Comparison of ENCODE assay signal across 26 cellular contexts in genomic region chr4:183404016-183404415, GRCh38.
"Had no signal": no experiment of that assay in that cellular context is flagged by ENCODE, and none has a peak within 500 bp of the region (broad histone marks: within the 10 kb centered on the region; RNA-seq: fewer than 3 reads in every experiment).

No MANE protein-coding gene starts in this region.

- DNase-seq: activated CD4-positive, alpha-beta memory T cell treated with anti-CD3 and anti-CD28 coated beads for 36 hours; activated CD4-positive, alpha-beta T cell treated with anti-CD3 and anti-CD28 coated beads, Interleukin-2, amount 10 ng/mL, durations not matched to agents 7 days and 5 days; activated CD4-positive, CD25-positive, alpha-beta regulatory T cell; activated CD8-positive, alpha-beta memory T cell treated with anti-CD3 and anti-CD28 coated beads for 24 hours; activated gamma-delta T cell treated with Interleukin-2 at 50 U/mL for 16 hours; activated T-cell treated with anti-CD3 and anti-CD28 coated beads, Interleukin-2, amount 50 U/mL, for 4 hours; amniotic stem cell; body of pancreas; central memory CD4-positive, alpha-beta T cell; Karpas-422; MM.1S; NCI-H1105; NCI-H1436; NCI-H1694 treated with DMSO at 0.1 percent for 48 hours; NCI-H2029 treated with DMSO at 0.1 percent for 48 hours; NCI-H345; NCI-H510A; NCI-H526 treated with DMSO at 0.1 percent for 48 hours; NCI-H82; OCI-M1; Right ventricle myocardium superior; SJCRH30 had no signal

- H3K27ac ChIP-seq: ascending aorta, body of pancreas, RWPE1, SJCRH30, VCaP had no signal

- H3K4me3 ChIP-seq: ascending aorta, body of pancreas, SJCRH30 had no signal

- H3K36me3 ChIP-seq: ascending aorta, SJCRH30 had no signal

- H3K9me3 ChIP-seq: ascending aorta, body of pancreas, SJCRH30 had no signal

- H3K27me3 ChIP-seq: ascending aorta, body of pancreas, SJCRH30 had no signal

- ATAC-seq: activated T-cell treated with anti-CD3 and anti-CD28 coated beads, Interleukin-2, amount 50 U/mL, for 4 hours; body of pancreas; Panc1 had no signal

- H3K4me1 ChIP-seq: ascending aorta, SJCRH30 had no signal
